10 cellular contexts compared by ENCODE assay signal in the genomic region with DNA sequence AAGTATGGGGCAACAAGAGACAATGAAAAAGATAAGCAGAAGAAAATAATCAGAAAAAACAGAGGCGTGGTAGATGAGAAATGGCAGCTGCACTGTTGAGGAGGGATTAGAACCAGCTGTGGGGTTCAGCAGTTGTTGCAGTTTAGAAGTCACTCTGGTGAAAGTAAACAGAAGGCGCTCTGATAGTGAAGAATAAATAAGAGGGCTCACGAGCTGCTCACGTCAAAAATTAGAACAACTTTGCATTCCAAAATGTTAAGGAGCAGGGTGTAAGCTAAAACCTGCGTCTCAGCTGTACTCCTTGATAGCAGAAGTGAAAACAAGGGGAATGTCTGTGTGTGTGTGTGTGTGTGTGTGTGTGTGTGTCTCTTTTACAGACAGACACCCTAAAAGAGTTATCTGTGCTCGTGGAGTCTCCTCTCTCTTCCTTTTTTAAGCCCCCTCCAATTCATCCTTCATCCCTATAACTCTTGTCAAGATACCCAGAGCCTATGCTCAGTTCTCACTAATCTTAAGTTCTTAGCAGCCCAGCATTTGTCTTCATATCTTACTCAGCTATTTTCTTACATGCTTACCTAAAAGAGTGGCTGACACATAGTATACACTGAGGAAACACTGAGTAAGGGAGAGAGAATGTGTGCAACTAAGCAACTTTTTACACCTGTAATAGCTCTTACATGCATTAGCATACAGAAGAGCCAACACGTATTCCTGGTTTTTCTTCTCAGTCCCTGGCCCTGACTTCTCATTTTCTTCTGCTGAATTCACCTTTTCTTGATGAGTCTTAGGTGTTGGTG. TPM values are rescaled to one million over a fixed set of nuclear protein-coding genes. Genes with fewer than 3 reads are reported as not detected.
DNase-seq lines count a peak whose midpoint lies in the region; ATAC-seq and TF ChIP-seq lines count a peak whose summit lies in the region.
"Had no signal": no experiment of that assay in that cellular context is flagged by ENCODE, and none has a peak within 500 bp of the region (broad histone marks: within the 10 kb centered on the region; RNA-seq: fewer than 3 reads in every experiment).

No MANE protein-coding gene starts in this region.

- H3K27ac ChIP-seq in DOHH2 (ENCODE audit: low read depth, low read length), result no peak overlapping the region
- no peak overlapping the region for H3K27ac ChIP-seq in lung (ENCODE audit: low read depth in 1 of 2, low read length in 1 of 2)
- H3K27ac ChIP-seq in H9 (ENCODE audit: insufficient read length, low read depth, low read length), result no peak overlapping the region

- no peaks in the 10 kb centered on the region; a peak in 1 of 4 replicates for H3K4me1 Mint-ChIP-seq in H9

- H4K8ac ChIP-seq in H9 (replicated peaks; ENCODE audit: insufficient read length, low read depth, low read length), result no peak overlapping the region

- no peak overlapping the region for H3K9ac ChIP-seq in H9 (ENCODE audit: extremely low read depth, insufficient read length, low read length)

- H3K18ac ChIP-seq in H9 (ENCODE audit: insufficient read length, low read depth, low read length), result no peak overlapping the region

- no peaks in the 10 kb centered on the region for H3K27me3 ChIP-seq in DOHH2 (ENCODE audit: control insufficient read depth, low read length)
- H3K27me3 ChIP-seq in lung (ENCODE audit: control insufficient read depth, insufficient read depth), result no peaks in the 10 kb centered on the region
- H3K27me3 ChIP-seq in H9 (ENCODE audit: insufficient read depth, low read length), result no peaks in the 10 kb centered on the region

- WGBS in lung, 2 donors, result 56 to 76% methylated on average over 7 of the region's 7 CpGs
- WGBS in H9 (ENCODE audit: extremely low coverage, insufficient read length, low lambda C conversion rate), result no CpG with 5 or more reads among the region's 7 CpGs

- ATAC-seq in GM21367 (IDR thresholded peaks at IDR 0.05; ENCODE audit: unreplicated experiment) (peak; percentile 44), lung (ENCODE audit: insufficient read depth, low FRiP score) (peak; percentile 50), HG03108 (IDR thresholded peaks at IDR 0.05; ENCODE audit: unreplicated experiment) (no peak)
- ATAC-seq: SK-N-SH treated with all-trans-retinoic acid at 6 μM for 48 hours had no signal

- H3K79me2 ChIP-seq in DOHH2 (ENCODE audit: control insufficient read depth, low read length) (peaks cover 97% of the 10 kb centered on the region), H9 (ENCODE audit: insufficient read depth, low read length) (peaks cover 47% of the 10 kb centered on the region; the same call in 1 of the 2 replicates)

- peaks cover 6 to 42% (median 23%) of the 10 kb centered on the region in 3 experiments for H3K36me3 Mint-ChIP-seq in H9 (ENCODE audit: insufficient read depth in 1 of 3, low read depth in 3 of 3)

- peak overlapping the region; percentile 9; the same call in 1 of the 2 replicates for H3K4me3 ChIP-seq in DOHH2 (ENCODE audit: low read length)
- no peak overlapping the region for H3K4me3 ChIP-seq in lung

- H3K4ac ChIP-seq in H9 (ENCODE audit: low read depth, low read length), result no peak overlapping the region

- H3K36me3 ChIP-seq in DOHH2 (ENCODE audit: control insufficient read depth, low read length) (peaks cover 47% of the 10 kb centered on the region), lung (ENCODE audit: control insufficient read depth in 2 of 2, insufficient read depth in 2 of 2, low read length in 2 of 2) (peaks cover 4 to 8% of the 10 kb centered on the region in 2 donors)

- no peak overlapping the region for H2BK15ac ChIP-seq in H9 (ENCODE audit: low read depth, low read length)

- H3F3A ChIP-seq in DOHH2 (ENCODE audit: control insufficient read depth, insufficient read depth), result no peaks in the 10 kb centered on the region

- no peak overlapping the region for H3K23ac ChIP-seq in H9 (ENCODE audit: insufficient read length, low read depth, low read length)

- no peak for TF ChIP-seq CTCF in DOHH2 (IDR thresholded peaks at IDR 0.05; ENCODE audit: low read depth, low read length, poor library complexity, severe bottlenecking)
- no peak for TF ChIP-seq CTCF in lung (IDR thresholded peaks at IDR 0.05; ENCODE audit: control extremely low read depth, extremely low read depth)
- TF ChIP-seq CTCF in H9 (conservative IDR thresholded peaks at IDR 0.05), result no peak

- H2BK20ac ChIP-seq in H9 (ENCODE audit: low read depth, low read length, poor library complexity, severe bottlenecking), result no peak overlapping the region

- H4K20me1 ChIP-seq in DOHH2 (ENCODE audit: control insufficient read depth, insufficient read depth, low read depth, low read length) (peaks cover 16% of the 10 kb centered on the region), H9 (ENCODE audit: control insufficient read depth, insufficient read depth, insufficient read length) (no peaks in the 10 kb centered on the region)

- H3K14ac ChIP-seq in H9 (ENCODE audit: insufficient read depth, low read length), result no peak overlapping the region

- no peak overlapping the region for H3K4me3 Mint-ChIP-seq in H9
- H3K4me3 Mint-ChIP-seq: CD4-positive, alpha-beta T cell had no signal

- no peak overlapping the region for H3K56ac ChIP-seq in H9 (ENCODE audit: insufficient read length, low read depth, low read length)

- H3K27ac Mint-ChIP-seq in H9, result no peak overlapping the region
- H3K27ac Mint-ChIP-seq: CD4-positive, alpha-beta T cell had no signal

- H2BK120ac ChIP-seq in H9 (ENCODE audit: low read depth, low read length, poor library complexity, severe bottlenecking), result no peak overlapping the region

- H2AFZ ChIP-seq in H9 (ENCODE audit: low read length), result no peak overlapping the region

- no peak overlapping the region for H4K91ac ChIP-seq in H9 (ENCODE audit: insufficient read length, low read depth, low read length)

- H3K9me3 Mint-ChIP-seq in H9, result no peaks in the 10 kb centered on the region
- H3K9me3 Mint-ChIP-seq: CD4-positive, alpha-beta T cell had no signal

- no peaks in the 10 kb centered on the region for H3K27me3 Mint-ChIP-seq in H9 (ENCODE audit: low read depth)
- H3K27me3 Mint-ChIP-seq: CD4-positive, alpha-beta T cell had no signal

- H2BK5ac ChIP-seq in H9 (ENCODE audit: insufficient read length, low read length), result no peak overlapping the region

- no peak overlapping the region for H2AK5ac ChIP-seq in H9 (ENCODE audit: insufficient read length, low read length)

- no peak overlapping the region for H3T11ph ChIP-seq in H9 (ENCODE audit: low read length)

- peak overlapping the region; percentile 27 for H3K4me2 ChIP-seq in DOHH2 (ENCODE audit: low read length)
- no peak overlapping the region for H3K4me2 ChIP-seq in H9 (ENCODE audit: insufficient read depth, insufficient read length, low read length)

- peaks cover 36% of the 10 kb centered on the region for H3K4me1 ChIP-seq in DOHH2 (ENCODE audit: control insufficient read depth, low read length)
- peaks cover 2 to 18% of the 10 kb centered on the region in 2 donors for H3K4me1 ChIP-seq in lung (ENCODE audit: control insufficient read depth in 2 of 2, insufficient read depth in 2 of 2, low read length in 2 of 2)
- H3K4me1 ChIP-seq in H9 (ENCODE audit: insufficient read depth, low read length), result no peaks in the 10 kb centered on the region

- H3K9me2 ChIP-seq in DOHH2 (replicated peaks; ENCODE audit: control insufficient read depth, low read length), result no peaks in the 10 kb centered on the region

- peak; percentile 70 for DNase-seq in RPMI8226
- DNase-seq in lung (ENCODE audit: low spot score), result no peak
- DNase-seq in central memory CD4-positive, alpha-beta T cell, result no peak
- no peak for DNase-seq in H9
- no peak for DNase-seq in stimulated activated CD4-positive, alpha-beta T cell treated with anti-CD3 and anti-CD28 coated beads, Interleukin-2, amount 100 ng/mL, for 24 hours
- DNase-seq: CD4-positive, alpha-beta T cell had no signal

- H3K9me3 ChIP-seq in DOHH2 (ENCODE audit: control insufficient read depth, insufficient read depth, low read length) (no peaks in the 10 kb centered on the region), lung (ENCODE audit: control insufficient read depth in 2 of 2, insufficient read depth in 1 of 2, low read length in 1 of 2) (no peaks in the 10 kb centered on the region), H9 (ENCODE audit: control insufficient read depth, low read depth, low read length) (no peaks in the 10 kb centered on the region)

- no peak overlapping the region for H2BK12ac ChIP-seq in H9 (ENCODE audit: insufficient read length, low read depth, low read length)

- H4K5ac ChIP-seq in H9 (ENCODE audit: insufficient read length, low read depth, low read length), result no peak overlapping the region

- H3K23me2 ChIP-seq in H9 (ENCODE audit: insufficient read length, low read depth, low read length, poor library complexity, severe bottlenecking), result no peaks in the 10 kb centered on the region

- peaks cover 7% of the 10 kb centered on the region for H3K79me1 ChIP-seq in H9 (ENCODE audit: insufficient read depth, low read depth, low read length, poor library complexity, severe bottlenecking)

RNA-seq across cellular contexts. Expression of a gene that starts 8.9 kb away (rescaled TPM):
- total RNA-seq in lung (100 to 1,000 TPM in 1 of 2 donors, 10 to 100 TPM in 1; 69.2 to 218 TPM), H9 (2021) (65.6 and 68.5 TPM in 2 replicates)
- 10 to 100 TPM; 30.7 to 41.9 TPM for polyA plus RNA-seq in lung

RNA-seq across cellular contexts. Expression of a gene that starts 55.8 kb away (rescaled TPM):
- 10 to 100 TPM; 87.4 to 88.6 TPM for total RNA-seq in lung
- 10 to 100 TPM; 26.6 to 44.3 TPM for polyA plus RNA-seq in lung
- 147 and 151 TPM in 2 replicates for total RNA-seq in H9 (2021)
